8 cellular contexts compared by ENCODE assay signal in genomic region chr14:102927878-102928411, GRCh38. TPM values are rescaled to one million over a fixed set of nuclear protein-coding genes. Genes with fewer than 3 reads are reported as not detected.
DNase-seq lines count a peak whose midpoint lies in the region; ATAC-seq, FAIRE-seq and TF ChIP-seq lines count a peak whose summit lies in the region.
"Had no signal": no experiment of that assay in that cellular context is flagged by ENCODE, and none has a peak within 500 bp of the region (broad histone marks: within the 10 kb centered on the region; RNA-seq: fewer than 3 reads in every experiment).

No MANE protein-coding gene starts in this region.

- TF ChIP-seq CTCF in gastroesophageal sphincter (IDR thresholded peaks at IDR 0.05) = no peak

- peaks cover 0 to 16% of the 10 kb centered on the region in 2 donors for H3K36me3 ChIP-seq in gastroesophageal sphincter

- FAIRE-seq in RCC 7860 (lab: Jason Lieb, UNC) = no peak

- no peaks in the 10 kb centered on the region for H3K9me3 ChIP-seq in gastroesophageal sphincter

- ATAC-seq in GM21390 (IDR thresholded peaks at IDR 0.05; ENCODE audit: unreplicated experiment) = peak; percentile 13
- ATAC-seq in gastroesophageal sphincter = no peak
- ATAC-seq in sciatic nerve = peak; percentile 25

- intact Hi-C loops in sciatic nerve (cut with DNase I) = loop anchor here (10.0 kb wide), 1 partner anchor 153 kb away; the partner anchor contains the start of gene TRAF3

- WGBS in gastroesophageal sphincter (ENCODE audit: low coverage in 1 of 2), 2 donors = 10% methylated on average over 8 of the region's 35 CpGs; no CpG with 5 or more reads in 1 of the 2 donors

- H3K4me1 ChIP-seq in gastroesophageal sphincter = peaks cover 9 to 43% (median 32%) of the 10 kb centered on the region in 3 donors

- H3K27ac ChIP-seq in gastroesophageal sphincter = no peak overlapping the region
- H3K27ac ChIP-seq: VCaP had no signal

- H3K4me3 ChIP-seq in gastroesophageal sphincter = peak overlapping the region; percentile 21 to 47

- peak; percentile 25 for DNase-seq in NCI-H2171 (lab: John Stamatoyannopoulos, UW)
- DNase-seq in sciatic nerve (ENCODE audit: low spot score) = peak; percentile 58
- DNase-seq in RCC 7860 (ENCODE audit: low spot score) = no peak
- DNase-seq in GM19240 (ENCODE audit: insufficient read length, low spot score) = no peak
- no peak for DNase-seq in effector CD4-positive, alpha-beta T cell

- no peak for TF ChIP-seq EP300 in gastroesophageal sphincter (IDR thresholded peaks at IDR 0.05)

- no peak for TF ChIP-seq POLR2A in gastroesophageal sphincter (IDR thresholded peaks at IDR 0.05)

- peaks cover 81% of the 10 kb centered on the region for H3K27me3 ChIP-seq in gastroesophageal sphincter

RNA-seq across cellular contexts. Expression of gene AMN, which starts 5.5 kb away (rescaled TPM):
- under 1 TPM in 1 of 4 donors, not detected in 3; 0.59 TPM for total RNA-seq in gastroesophageal sphincter
- total RNA-seq in sciatic nerve = 0.40 TPM

Comparison
In these comparisons a context has a peak if more than half of its experiments do, and no peak if none do; other contexts are left out.
1. DNase-seq: peak in NCI-H2171 (single experiment) and sciatic nerve (single experiment); none in RCC 7860 (single experiment), GM19240 (single experiment) and effector CD4-positive, alpha-beta T cell (single experiment).